7 cellular contexts compared by ENCODE assay signal in genomic region chr14:93682459-93682858, GRCh38.
"Had no signal": no experiment of that assay in that cellular context is flagged by ENCODE, and none has a peak within 500 bp of the region (broad histone marks: within the 10 kb centered on the region; RNA-seq: fewer than 3 reads in every experiment).

No MANE protein-coding gene starts in this region.

- DNase-seq: GM23248, GOT3, H7, HFFc6 had no signal

- H3K27ac ChIP-seq: GM23248, KMS-11 had no signal

- H3K4me2 ChIP-seq: KMS-11 had no signal

- H3K36me3 ChIP-seq: HAP-1 had no signal

- H3K4me3 ChIP-seq: GM23248, HAP-1 had no signal

- H3K9me3 ChIP-seq: HAP-1 had no signal

- FAIRE-seq: HTR-8/SVneo had no signal
